Comparison of ENCODE assay signal across 24 cellular contexts in genomic region chr3:138496436-138496835, GRCh38.
"Had no signal": no experiment of that assay in that cellular context is flagged by ENCODE, and none has a peak within 500 bp of the region (broad histone marks: within the 10 kb centered on the region; RNA-seq: fewer than 3 reads in every experiment).

No MANE protein-coding gene starts in this region.

- H3K36me3 ChIP-seq: colonic mucosa, neutrophil had no signal

- H3K4me3 ChIP-seq: colonic mucosa, esophagus muscularis mucosa, gastroesophageal sphincter, heart left ventricle, hepatocyte, left lung, mucosa of descending colon, right lobe of liver, suprapubic skin, vagina had no signal

- H3K9me3 ChIP-seq: colonic mucosa, esophagus muscularis mucosa, gastroesophageal sphincter, heart left ventricle, left lung, mucosa of descending colon, neutrophil, right lobe of liver, suprapubic skin, vagina had no signal

- DNase-seq: colonic mucosa; effector CD8-positive, alpha-beta T cell; foreskin keratinocyte; heart left ventricle; kidney; left lung; mesenchymal stem cell; mucosa of descending colon; naive B cell; right lobe of liver; small intestine; stimulated activated CD4-positive, alpha-beta T cell treated with anti-CD3 and anti-CD28 coated beads, Interleukin-15, amount 100 ng/mL, for 24 hours; stimulated activated CD4-positive, alpha-beta T cell treated with anti-CD3 and anti-CD28 coated beads, Interleukin-2, amount 100 ng/mL, for 48 hours; stimulated activated naive B cell treated with anti-CD40 and anti-IgM and Interleukin-4, amounts not matched to agents 10 μg/mL and 1 μg/mL and 100 μg/mL, for 72 hours; stimulated activated naive CD8-positive, alpha-beta T cell treated with anti-CD3 and anti-CD28 coated beads, Interleukin-15, amount 100 ng/mL, for 72 hours; trophoblast cell had no signal

- H3K4me1 ChIP-seq: colonic mucosa, gastroesophageal sphincter, parathyroid adenoma, suprapubic skin, vagina had no signal

- H3K27me3 ChIP-seq: colonic mucosa, esophagus muscularis mucosa, foreskin keratinocyte, gastroesophageal sphincter, heart left ventricle, hepatocyte, left lung, neutrophil, right lobe of liver, suprapubic skin, vagina had no signal

- H3K27ac ChIP-seq: colonic mucosa, esophagus muscularis mucosa, foreskin keratinocyte, gastroesophageal sphincter, heart left ventricle, hepatocyte, neutrophil, parathyroid adenoma, right lobe of liver, suprapubic skin, vagina had no signal

- ATAC-seq: foreskin keratinocyte; gastroesophageal sphincter; heart left ventricle; left lung; mucosa of descending colon; natural killer cell treated with Interleukin-12 subunit alpha and Interleukin-12 subunit beta and Interleukin-15 and Interleukin-18, amount 100 ng/mL, for 72 hours; stimulated activated naive B cell treated with anti-CD40 and anti-IgM and Interleukin-4, amounts not matched to agents 10 μg/mL and 1 μg/mL and 100 μg/mL, for 72 hours; stimulated activated naive CD8-positive, alpha-beta T cell treated with anti-CD3 and anti-CD28 coated beads, Interleukin-15, amount 100 ng/mL, for 72 hours had no signal
